In the genomic region with DNA sequence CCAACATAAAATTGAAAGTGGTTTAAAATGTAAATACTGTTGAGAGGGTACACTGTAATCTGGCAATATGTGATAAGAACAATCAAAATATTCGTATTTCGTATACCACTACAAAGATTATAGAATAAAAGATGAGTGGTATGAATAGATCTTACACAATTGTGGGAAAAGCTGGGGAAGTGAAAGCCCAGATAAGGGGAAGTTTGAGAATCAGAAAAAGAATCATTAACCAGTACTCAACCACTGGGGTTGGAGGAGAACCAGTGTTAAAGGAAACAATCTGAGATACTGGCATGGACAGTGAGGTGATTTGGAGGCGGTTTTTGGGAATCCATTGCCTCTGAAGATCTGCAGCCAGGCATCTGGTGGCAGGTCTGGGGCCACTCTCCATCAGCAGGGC, we compare ENCODE assay signal across 12 cellular contexts. TPM values are rescaled to one million over a fixed set of nuclear protein-coding genes. Genes with fewer than 3 reads are reported as not detected.
DNase-seq lines count a peak whose midpoint lies in the region; ATAC-seq and TF ChIP-seq lines count a peak whose summit lies in the region.
"Had no signal": no experiment of that assay in that cellular context is flagged by ENCODE, and none has a peak within 500 bp of the region (broad histone marks: within the 10 kb centered on the region; RNA-seq: fewer than 3 reads in every experiment).

No MANE protein-coding gene starts in this region.

- CTCF ChIA-PET in Caco-2 (lab: Charles Lee), result no interaction called here

- H3K4me2 ChIP-seq in smooth muscle cell, result no peak overlapping the region

- intact Hi-C loops in Caco-2 (cut with micrococcal nuclease; ENCODE audit: unreplicated experiment), result no loop called here

- H2AFZ ChIP-seq in smooth muscle cell (ENCODE audit: low read depth), result no peak overlapping the region

- POLR2A ChIA-PET in Caco-2 (lab: Charles Lee), result no interaction called here

- 94% methylated on average over 3 of the region's 3 CpGs for WGBS in smooth muscle cell (ENCODE audit: low lambda C conversion rate)

- no peaks in the 10 kb centered on the region for H3K79me2 ChIP-seq in smooth muscle cell (ENCODE audit: low read depth)

- H4K20me1 ChIP-seq in smooth muscle cell (ENCODE audit: low read depth), result no peaks in the 10 kb centered on the region

- H3K27me3 ChIP-seq in Caco-2 (replicated peaks; ENCODE audit: control insufficient read depth, insufficient read depth, low read length) (no peaks in the 10 kb centered on the region), smooth muscle cell (ENCODE audit: low read depth) (no peaks in the 10 kb centered on the region)

- no peaks in the 10 kb centered on the region for H3K9me3 Mint-ChIP-seq in Caco-2 (ENCODE audit: unreplicated experiment)

- H3K4me3 Mint-ChIP-seq in Caco-2 (ENCODE audit: unreplicated experiment), result no peak overlapping the region

- H3K27ac ChIP-seq in smooth muscle cell (ENCODE audit: low read depth), result no peak overlapping the region

- no peaks in the 10 kb centered on the region for H3K36me3 Mint-ChIP-seq in Caco-2 (ENCODE audit: insufficient read depth, unreplicated experiment)

- H3K4me1 ChIP-seq in Caco-2 (no peaks in the 10 kb centered on the region), smooth muscle cell (ENCODE audit: low read depth) (no peaks in the 10 kb centered on the region)

- H3K4me1 Mint-ChIP-seq in Caco-2 (ENCODE audit: low read depth, unreplicated experiment), result no peaks in the 10 kb centered on the region

- no peak for TF ChIP-seq CTCF in Caco-2 (IDR thresholded peaks at IDR 0.05; ENCODE audit: insufficient read depth in 1 of 2, low read depth in 1 of 2, low read length in 1 of 2, severe bottlenecking in 1 of 2, unreplicated experiment in 1 of 2)
- TF ChIP-seq CTCF in smooth muscle cell (IDR thresholded peaks at IDR 0.05; ENCODE audit: borderline replicate concordance, insufficient read depth, poor library complexity, severe bottlenecking), result no peak

- no TSS peak for BruUV-seq in Caco-2 (replicated peaks; lab: Mats Ljungman, UMichigan)

- no peak overlapping the region for H3K4me3 ChIP-seq in Caco-2 (ENCODE audit: low read depth, low read length)
- no peak overlapping the region for H3K4me3 ChIP-seq in smooth muscle cell

- ATAC-seq in GM18508 (IDR thresholded peaks at IDR 0.05; ENCODE audit: insufficient read depth, unreplicated experiment) (peak; percentile 92), GM21447 (IDR thresholded peaks at IDR 0.05; ENCODE audit: unreplicated experiment) (peak; percentile 73), HG03135 (IDR thresholded peaks at IDR 0.05; ENCODE audit: unreplicated experiment) (peak; percentile 87)

- H3K27me3 Mint-ChIP-seq in Caco-2 (ENCODE audit: insufficient read depth, unreplicated experiment), result peaks cover 10% of the 10 kb centered on the region

- DNase-seq in SIG-M5 (lab: John Stamatoyannopoulos, UW) (peak; percentile 1), Caco-2 (no peak), smooth muscle cell (lab: John Stamatoyannopoulos, UW; ENCODE audit: unreplicated experiment) (no peak), glomerular visceral epithelial cell (ENCODE audit: extremely low spot score) (no peak), activated gamma-delta T cell (lab: John Stamatoyannopoulos, UW) (no peak)
- DNase-seq: activated CD8-positive, alpha-beta memory T cell treated with anti-CD3 and anti-CD28 coated beads, Interleukin-2, amount 50 U/mL, for 4 hours; DMS79; NCI-H345; T1000 had no signal

- H3K27ac Mint-ChIP-seq in Caco-2 (ENCODE audit: unreplicated experiment), result no peak overlapping the region

- H3K9me3 ChIP-seq in Caco-2, result no peaks in the 10 kb centered on the region
- no peaks in the 10 kb centered on the region for H3K9me3 ChIP-seq in smooth muscle cell (replicated peaks; ENCODE audit: low read depth)

- no peaks in the 10 kb centered on the region for H3F3A ChIP-seq in smooth muscle cell (ENCODE audit: low read depth)

- no peak overlapping the region for H3K9ac ChIP-seq in smooth muscle cell (ENCODE audit: low read depth)

- H3K36me3 ChIP-seq in Caco-2 (ENCODE audit: control insufficient read depth, insufficient read depth, low read length) (no peaks in the 10 kb centered on the region), smooth muscle cell (ENCODE audit: low read depth) (no peaks in the 10 kb centered on the region)

RNA-seq across cellular contexts. Expression of gene CDK14, which starts 59.7 kb away (rescaled TPM):
- total RNA-seq in Caco-2 (2022) (18.2 and 22.5 TPM in 2 replicates), smooth muscle cell (5.3 and 11.2 TPM in 2 replicates)
- polyA plus RNA-seq in smooth muscle cell, result 4.1 and 5.1 TPM in 2 replicates
